Comparison of ENCODE assay signal across 28 cellular contexts in genomic region chr2:162282765-162283425, GRCh38. TPM values are rescaled to one million over a fixed set of nuclear protein-coding genes. Genes with fewer than 3 reads are reported as not detected.
A peak's percentile ranks its signal among the peaks of the same experiment; 100 is the strongest.
DNase-seq lines count a peak whose midpoint lies in the region; ATAC-seq and TF ChIP-seq lines count a peak whose summit lies in the region.
"Had no signal": no experiment of that assay in that cellular context is flagged by ENCODE, and none has a peak within 500 bp of the region (broad histone marks: within the 10 kb centered on the region; RNA-seq: fewer than 3 reads in every experiment).

No MANE protein-coding gene starts in this region.

- H3K27ac Mint-ChIP-seq in HFFc6: peak overlapping the region; percentile 23; the same call in 1 of the 2 replicates
- H3K27ac Mint-ChIP-seq: activated CD4-positive, alpha-beta T cell treated with anti-CD3 and anti-CD28 coated beads for 36 hours; activated naive CD8-positive, alpha-beta T cell; CD4-positive, alpha-beta T cell; GM23338; nephron had no signal

- DNase-seq in AG10803 (ENCODE audit: low read depth) (peak; percentile 74), HFFc6 (no peak), astrocyte of the hippocampus (ENCODE audit: low read depth, low spot score) (peak; percentile 60), left kidney (ENCODE audit: low read depth, low spot score) (peak; percentile 9)
- DNase-seq: activated CD4-positive, alpha-beta T cell treated with anti-CD3 and anti-CD28 coated beads for 36 hours; body of pancreas; CD4-positive, alpha-beta T cell; effector CD4-positive, alpha-beta T cell; gastrocnemius medialis; KG1; NCI-H1694; NCI-H526 treated with DMSO at 0.1 percent for 48 hours; ovary; retina; RPMI8226; stimulated activated CD4-positive, alpha-beta T cell treated with anti-CD3 and anti-CD28 coated beads, Interleukin-4, amount 100 ng/mL, for 24 hours; stimulated activated naive CD4-positive, alpha-beta T cell had no signal

- H3K4me3 ChIP-seq in AG10803 (ENCODE audit: low read length): no peak overlapping the region
- H3K4me3 ChIP-seq: body of pancreas, gastrocnemius medialis, GM23338, ovary, thoracic aorta, vagina had no signal

- ATAC-seq in HG02852 (IDR thresholded peaks at IDR 0.05; ENCODE audit: unreplicated experiment): no peak
- ATAC-seq in HG03342 (IDR thresholded peaks at IDR 0.05; ENCODE audit: unreplicated experiment): no peak
- no peak for ATAC-seq in HG03565 (IDR thresholded peaks at IDR 0.05; ENCODE audit: unreplicated experiment)
- no peak for ATAC-seq in SK-N-SH treated with all-trans-retinoic acid at 6 μM for 48 hours
- ATAC-seq: activated CD4-positive, alpha-beta T cell treated with anti-CD3 and anti-CD28 coated beads for 36 hours; body of pancreas; gastrocnemius medialis; GM23338 had no signal

- H3K4me1 Mint-ChIP-seq in HFFc6 (ENCODE audit: low read depth): peaks cover 15% of the 10 kb centered on the region
- H3K4me1 Mint-ChIP-seq: activated CD4-positive, alpha-beta T cell treated with anti-CD3 and anti-CD28 coated beads for 36 hours; nephron had no signal

- H3K4me3 Mint-ChIP-seq in HFFc6: no peak overlapping the region
- H3K4me3 Mint-ChIP-seq: activated CD4-positive, alpha-beta T cell treated with anti-CD3 and anti-CD28 coated beads for 36 hours; activated naive CD8-positive, alpha-beta T cell; CD4-positive, alpha-beta T cell; GM23338; nephron had no signal

- TF ChIP-seq CTCF in AG10803 (conservative IDR thresholded peaks at IDR 0.05; ENCODE audit: low read length): no peak
- no peak for TF ChIP-seq CTCF in HFFc6 (IDR thresholded peaks at IDR 0.05)

- no peaks in the 10 kb centered on the region for H3K36me3 Mint-ChIP-seq in HFFc6 (ENCODE audit: low read depth)

- H3K27me3 Mint-ChIP-seq in HFFc6 (ENCODE audit: insufficient read depth): 0 out of 2 replicates have a peak, but pooled peaks cover 1% of the 10 kb centered on the region
- H3K27me3 Mint-ChIP-seq: activated CD4-positive, alpha-beta T cell treated with anti-CD3 and anti-CD28 coated beads for 36 hours; activated naive CD8-positive, alpha-beta T cell; CD4-positive, alpha-beta T cell had no signal

- no peaks in the 10 kb centered on the region for H3K9me3 Mint-ChIP-seq in HFFc6
- H3K9me3 Mint-ChIP-seq: CD4-positive, alpha-beta T cell; GM23338; nephron had no signal

TF ChIP-seq in SK-N-SH treated with all-trans-retinoic acid at 6 μM for 48 hours, 23 proteins besides CTCF, POLR2A, EP300 and RAD21:
- TF ChIP-seq SNAI2 (CRISPR knock-in tag; IDR thresholded peaks at IDR 0.05): no peak
- no peak for TF ChIP-seq TCF4 (CRISPR knock-in tag; IDR thresholded peaks at IDR 0.05; ENCODE audit: borderline replicate concordance)
- TF ChIP-seq, protein P1, sequence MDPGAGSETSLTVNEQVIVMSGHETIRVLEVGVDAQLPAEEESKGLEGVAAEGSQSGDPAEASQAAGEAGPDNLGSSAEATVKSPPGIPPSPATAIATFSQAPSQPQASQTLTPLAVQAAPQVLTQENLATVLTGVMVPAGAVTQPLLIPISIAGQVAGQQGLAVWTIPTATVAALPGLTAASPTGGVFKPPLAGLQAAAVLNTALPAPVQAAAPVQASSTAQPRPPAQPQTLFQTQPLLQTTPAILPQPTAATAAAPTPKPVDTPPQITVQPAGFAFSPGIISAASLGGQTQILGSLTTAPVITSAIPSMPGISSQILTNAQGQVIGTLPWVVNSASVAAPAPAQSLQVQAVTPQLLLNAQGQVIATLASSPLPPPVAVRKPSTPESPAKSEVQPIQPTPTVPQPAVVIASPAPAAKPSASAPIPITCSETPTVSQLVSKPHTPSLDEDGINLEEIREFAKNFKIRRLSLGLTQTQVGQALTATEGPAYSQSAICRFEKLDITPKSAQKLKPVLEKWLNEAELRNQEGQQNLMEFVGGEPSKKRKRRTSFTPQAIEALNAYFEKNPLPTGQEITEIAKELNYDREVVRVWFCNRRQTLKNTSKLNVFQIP (CRISPR knock-in tag; IDR thresholded peaks at IDR 0.05; ENCODE audit: borderline replicate concordance, low read depth): no peak
- TF ChIP-seq ZNF565 (CRISPR knock-in tag; conservative IDR thresholded peaks at IDR 0.05; ENCODE audit: low read depth): no peak
- TF ChIP-seq, protein P2, sequence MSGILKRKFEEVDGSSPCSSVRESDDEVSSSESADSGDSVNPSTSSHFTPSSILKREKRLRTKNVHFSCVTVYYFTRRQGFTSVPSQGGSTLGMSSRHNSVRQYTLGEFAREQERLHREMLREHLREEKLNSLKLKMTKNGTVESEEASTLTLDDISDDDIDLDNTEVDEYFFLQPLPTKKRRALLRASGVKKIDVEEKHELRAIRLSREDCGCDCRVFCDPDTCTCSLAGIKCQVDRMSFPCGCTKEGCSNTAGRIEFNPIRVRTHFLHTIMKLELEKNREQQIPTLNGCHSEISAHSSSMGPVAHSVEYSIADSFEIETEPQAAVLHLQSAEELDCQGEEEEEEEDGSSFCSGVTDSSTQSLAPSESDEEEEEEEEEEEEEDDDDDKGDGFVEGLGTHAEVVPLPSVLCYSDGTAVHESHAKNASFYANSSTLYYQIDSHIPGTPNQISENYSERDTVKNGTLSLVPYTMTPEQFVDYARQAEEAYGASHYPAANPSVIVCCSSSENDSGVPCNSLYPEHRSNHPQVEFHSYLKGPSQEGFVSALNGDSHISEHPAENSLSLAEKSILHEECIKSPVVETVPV (CRISPR knock-in tag; IDR thresholded peaks at IDR 0.05): no peak
- no peak for TF ChIP-seq ZNF70 (CRISPR knock-in tag; IDR thresholded peaks at IDR 0.05)
- TF ChIP-seq PPARA (CRISPR knock-in tag; IDR thresholded peaks at IDR 0.05; ENCODE audit: borderline replicate concordance): no peak
- TF ChIP-seq OSR1 (CRISPR knock-in tag; IDR thresholded peaks at IDR 0.05): no peak
- TF ChIP-seq ZFP30 (CRISPR knock-in tag; IDR thresholded peaks at IDR 0.05): no peak
- no peak for TF ChIP-seq ESRRG (CRISPR knock-in tag; IDR thresholded peaks at IDR 0.05)
- no peak for TF ChIP-seq ISL1 (CRISPR knock-in tag; IDR thresholded peaks at IDR 0.05)
- TF ChIP-seq, protein P3, sequence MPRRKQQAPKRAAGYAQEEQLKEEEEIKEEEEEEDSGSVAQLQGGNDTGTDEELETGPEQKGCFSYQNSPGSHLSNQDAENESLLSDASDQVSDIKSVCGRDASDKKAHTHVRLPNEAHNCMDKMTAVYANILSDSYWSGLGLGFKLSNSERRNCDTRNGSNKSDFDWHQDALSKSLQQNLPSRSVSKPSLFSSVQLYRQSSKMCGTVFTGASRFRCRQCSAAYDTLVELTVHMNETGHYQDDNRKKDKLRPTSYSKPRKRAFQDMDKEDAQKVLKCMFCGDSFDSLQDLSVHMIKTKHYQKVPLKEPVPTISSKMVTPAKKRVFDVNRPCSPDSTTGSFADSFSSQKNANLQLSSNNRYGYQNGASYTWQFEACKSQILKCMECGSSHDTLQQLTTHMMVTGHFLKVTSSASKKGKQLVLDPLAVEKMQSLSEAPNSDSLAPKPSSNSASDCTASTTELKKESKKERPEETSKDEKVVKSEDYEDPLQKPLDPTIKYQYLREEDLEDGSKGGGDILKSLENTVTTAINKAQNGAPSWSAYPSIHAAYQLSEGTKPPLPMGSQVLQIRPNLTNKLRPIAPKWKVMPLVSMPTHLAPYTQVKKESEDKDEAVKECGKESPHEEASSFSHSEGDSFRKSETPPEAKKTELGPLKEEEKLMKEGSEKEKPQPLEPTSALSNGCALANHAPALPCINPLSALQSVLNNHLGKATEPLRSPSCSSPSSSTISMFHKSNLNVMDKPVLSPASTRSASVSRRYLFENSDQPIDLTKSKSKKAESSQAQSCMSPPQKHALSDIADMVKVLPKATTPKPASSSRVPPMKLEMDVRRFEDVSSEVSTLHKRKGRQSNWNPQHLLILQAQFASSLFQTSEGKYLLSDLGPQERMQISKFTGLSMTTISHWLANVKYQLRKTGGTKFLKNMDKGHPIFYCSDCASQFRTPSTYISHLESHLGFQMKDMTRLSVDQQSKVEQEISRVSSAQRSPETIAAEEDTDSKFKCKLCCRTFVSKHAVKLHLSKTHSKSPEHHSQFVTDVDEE (CRISPR knock-in tag; IDR thresholded peaks at IDR 0.05): no peak

RNA-seq across cellular contexts. Expression of gene IFIH1, which starts 35.6 kb away (rescaled TPM):
- total RNA-seq in HFFc6 (2021; fragmentation: NEBNext Ultra II Directional; extraction: Animal tissue kit (Norgen Biotek cat#: 25700)): 1 to 10 TPM in 4 of 6 experiments, under 1 TPM in 2; 0.83 to 2.1 (median 1.7) TPM
- total RNA-seq: G401 had no signal

RNA-seq across cellular contexts. Expression of gene FAP, which starts 39.6 kb away (rescaled TPM):
- 100 to 1,000 TPM in 1 of 6 experiments, 10 to 100 TPM in 5; 62.6 to 101 (median 67.0) TPM for total RNA-seq in HFFc6 (2021; fragmentation: NEBNext Ultra II Directional; extraction: Animal tissue kit (Norgen Biotek cat#: 25700))
- total RNA-seq: activated CD4-positive, alpha-beta T cell treated with anti-CD3 and anti-CD28 coated beads for 36 hours; CD4-positive, alpha-beta T cell; G401; GM23338; mononuclear cell had no signal
